ENCODE assay signal across 16 cellular contexts in the genomic region with DNA sequence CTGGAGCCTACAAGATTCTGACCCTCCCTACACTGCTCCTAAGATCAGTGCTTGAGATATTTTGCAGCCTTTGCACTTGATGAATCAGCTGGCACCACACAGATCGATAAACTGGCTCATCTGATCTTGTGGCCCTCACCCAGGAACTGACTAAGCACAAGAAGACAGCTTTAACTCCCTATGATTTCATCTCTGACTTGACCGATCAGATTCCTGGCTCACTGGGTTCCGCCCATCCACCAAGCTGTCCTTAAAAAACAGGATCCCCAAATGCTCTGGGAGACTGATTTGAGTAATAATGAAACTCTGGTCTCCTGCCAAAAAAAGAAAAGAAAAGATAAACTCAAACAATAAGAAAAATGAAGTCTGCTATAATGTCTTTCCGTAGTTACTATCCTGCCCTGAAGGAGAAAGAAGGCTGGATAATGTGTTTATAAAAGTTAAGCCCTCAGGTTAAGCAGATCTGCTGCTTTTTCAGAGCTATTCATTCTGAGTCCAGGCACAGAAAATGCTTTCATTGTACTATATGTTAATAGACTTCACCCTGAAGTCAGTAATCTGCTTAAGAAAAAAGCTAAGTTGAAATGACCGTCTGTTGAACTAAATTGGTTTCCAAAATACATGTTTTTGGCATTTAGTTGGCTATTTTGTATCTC.
DNase-seq lines count a peak whose midpoint lies in the region; ATAC-seq, FAIRE-seq and TF ChIP-seq lines count a peak whose summit lies in the region.
"Had no signal": no experiment of that assay in that cellular context is flagged by ENCODE, and none has a peak within 500 bp of the region (broad histone marks: within the 10 kb centered on the region; RNA-seq: fewer than 3 reads in every experiment).

No MANE protein-coding gene starts in this region.

- no peaks in the 10 kb centered on the region for H3K79me2 ChIP-seq in parathyroid adenoma

- FAIRE-seq in RCC 7860 (lab: Jason Lieb, UNC), result no peak

- H3K4me3 ChIP-seq in epithelial cell of proximal tubule (ENCODE audit: low read depth, low read length) (no peak overlapping the region), parathyroid adenoma (ENCODE audit: low read depth, low read length) (no peak overlapping the region)
- H3K4me3 ChIP-seq: sigmoid colon had no signal

- ATAC-seq in HG02610 (IDR thresholded peaks at IDR 0.05; ENCODE audit: unreplicated experiment), result no peak
- ATAC-seq in GM18870 (IDR thresholded peaks at IDR 0.05; ENCODE audit: unreplicated experiment), result no peak
- ATAC-seq: activated CD4-positive, alpha-beta T cell treated with anti-CD3 and anti-CD28 coated beads for 36 hours; left colon; stimulated activated naive CD8-positive, alpha-beta T cell treated with anti-CD3 and anti-CD28 coated beads, Interleukin-15, Interleukin-2, amounts not matched to agents 100 U/mL and 50 U/mL, for 24 hours had no signal

- in situ Hi-C loops in KBM-7 (cut with MboI; ENCODE audit: low pct_unique_long_range_greater_than_20kb, low sequenced_read_pairs), result no loop called here

- H3K4me2 ChIP-seq in parathyroid adenoma (ENCODE audit: low read length), result peak overlapping the region; percentile 7

- peak; percentile 53 for DNase-seq in ELR (ENCODE audit: low read depth)
- peak; percentile 9 for DNase-seq in RCC 7860 (ENCODE audit: low spot score)
- peak; percentile 18 for DNase-seq in epithelial cell of proximal tubule (ENCODE audit: low read depth)
- no peak for DNase-seq in SHP77 treated with DMSO at 0.1 percent for 48 hours (lab: John Stamatoyannopoulos, UW)
- no peak for DNase-seq in KBM-7
- DNase-seq: activated CD4-positive, alpha-beta T cell treated with anti-CD3 and anti-CD28 coated beads for 36 hours; activated T-cell treated with anti-CD3 and anti-CD28 coated beads, Interleukin-2, amount 50 U/mL, for 24 hours; CD4-positive, CD25-positive, alpha-beta regulatory T cell; head of caudate nucleus; left colon; NCI-H1417 treated with DMSO at 0.1 percent for 48 hours; sigmoid colon; stimulated activated naive CD8-positive, alpha-beta T cell treated with anti-CD3 and anti-CD28 coated beads, Interleukin-15, Interleukin-2, amounts not matched to agents 100 U/mL and 50 U/mL, for 24 hours had no signal

- no peaks in the 10 kb centered on the region for H3K36me3 ChIP-seq in parathyroid adenoma (ENCODE audit: control insufficient read depth, insufficient read depth, low read length)
- H3K36me3 ChIP-seq: sigmoid colon had no signal

- H2AFZ ChIP-seq in parathyroid adenoma, result peak overlapping the region; percentile 50

- H3K9me3 ChIP-seq in parathyroid adenoma (ENCODE audit: control insufficient read depth, low read length), result no peaks in the 10 kb centered on the region

- H3K9ac ChIP-seq in parathyroid adenoma, result no peak overlapping the region

- TF ChIP-seq CTCF in epithelial cell of proximal tubule (conservative IDR thresholded peaks at IDR 0.05; ENCODE audit: low read depth, low read length) (no peak), parathyroid adenoma (IDR thresholded peaks at IDR 0.05) (no peak)

- no peaks in the 10 kb centered on the region for H3K4me1 ChIP-seq in parathyroid adenoma
- H3K4me1 ChIP-seq: sigmoid colon had no signal

- no peaks in the 10 kb centered on the region for H3K27me3 ChIP-seq in parathyroid adenoma (ENCODE audit: control insufficient read depth, insufficient read depth, low read length)
- H3K27me3 ChIP-seq: sigmoid colon had no signal

- H3K27ac ChIP-seq in parathyroid adenoma, result no peak overlapping the region
- H3K27ac ChIP-seq: sigmoid colon had no signal

Comparison
In these comparisons a context has a peak if more than half of its experiments do, and no peak if none do; other contexts are left out.
1. DNase-seq: peak in ELR (single experiment), RCC 7860 (single experiment) and epithelial cell of proximal tubule (single experiment); none in SHP77 treated with DMSO at 0.1 percent for 48 hours (single experiment) and KBM-7 (single experiment).